ENCODE assay signal across 17 cellular contexts in genomic region chr4:40846556-40846955, GRCh38.
"Had no signal": no experiment of that assay in that cellular context is flagged by ENCODE, and none has a peak within 500 bp of the region (broad histone marks: within the 10 kb centered on the region; RNA-seq: fewer than 3 reads in every experiment).

No MANE protein-coding gene starts in this region.

- H3K9me3 ChIP-seq: ovary, transverse colon had no signal

- ATAC-seq: activated T-cell treated with anti-CD3 and anti-CD28 coated beads, Interleukin-2, amount 50 U/mL, for 72 hours; left colon had no signal

- H3K4me3 ChIP-seq: cardiac muscle cell, coronary artery, lung, ovary, skin epidermis, transverse colon had no signal

- H3K4me3 Mint-ChIP-seq: activated CD4-positive, alpha-beta memory T cell treated with anti-CD3 and anti-CD28 coated beads, Interleukin-2, amount 10 ng/mL, durations not matched to agents 7 days and 5 days; activated naive CD8-positive, alpha-beta T cell treated with anti-CD3 and anti-CD28 coated beads, Interleukin-2, amount 10 ng/mL, durations not matched to agents 7 days and 5 days; activated T-cell treated with anti-CD3 and anti-CD28 coated beads, Interleukin-2, amount 50 U/mL, for 72 hours; immature natural killer cell; nephron progenitor cell had no signal

- DNase-seq: activated CD4-positive, alpha-beta memory T cell treated with anti-CD3 and anti-CD28 coated beads, Interleukin-2, amount 10 ng/mL, durations not matched to agents 7 days and 5 days; activated gamma-delta T cell treated with Interleukin-2 at 50 U/mL for 16 hours; activated naive CD8-positive, alpha-beta T cell treated with anti-CD3 and anti-CD28 coated beads, Interleukin-2, amount 10 ng/mL, durations not matched to agents 7 days and 5 days; activated T-cell treated with anti-CD3 and anti-CD28 coated beads, Interleukin-2, amount 50 U/mL, for 72 hours; aorta; effector memory CD4-positive, alpha-beta T cell; glutamatergic neuron; immature natural killer cell; left colon; nephron progenitor cell; ovary; retina; transverse colon had no signal

- H3K27me3 ChIP-seq: cardiac muscle cell, ovary, transverse colon had no signal

- H3K27ac ChIP-seq: cardiac muscle cell, coronary artery, ovary, skin epidermis, transverse colon had no signal

- H3K4me1 Mint-ChIP-seq: activated CD4-positive, alpha-beta memory T cell treated with anti-CD3 and anti-CD28 coated beads, Interleukin-2, amount 10 ng/mL, durations not matched to agents 7 days and 5 days; immature natural killer cell had no signal

- H3K36me3 ChIP-seq: cardiac muscle cell, ovary, transverse colon had no signal

- H3K9me3 Mint-ChIP-seq: activated CD4-positive, alpha-beta memory T cell treated with anti-CD3 and anti-CD28 coated beads, Interleukin-2, amount 10 ng/mL, durations not matched to agents 7 days and 5 days; activated naive CD8-positive, alpha-beta T cell treated with anti-CD3 and anti-CD28 coated beads, Interleukin-2, amount 10 ng/mL, durations not matched to agents 7 days and 5 days; activated T-cell treated with anti-CD3 and anti-CD28 coated beads, Interleukin-2, amount 50 U/mL, for 72 hours; immature natural killer cell; nephron progenitor cell had no signal

- H3K27ac Mint-ChIP-seq: activated CD4-positive, alpha-beta memory T cell treated with anti-CD3 and anti-CD28 coated beads, Interleukin-2, amount 10 ng/mL, durations not matched to agents 7 days and 5 days; activated naive CD8-positive, alpha-beta T cell treated with anti-CD3 and anti-CD28 coated beads, Interleukin-2, amount 10 ng/mL, durations not matched to agents 7 days and 5 days; activated T-cell treated with anti-CD3 and anti-CD28 coated beads, Interleukin-2, amount 50 U/mL, for 72 hours; immature natural killer cell; nephron progenitor cell had no signal

- H3K36me3 Mint-ChIP-seq: activated naive CD8-positive, alpha-beta T cell treated with anti-CD3 and anti-CD28 coated beads, Interleukin-2, amount 10 ng/mL, durations not matched to agents 7 days and 5 days; immature natural killer cell had no signal

- H3K4me1 ChIP-seq: transverse colon had no signal
